In genomic region chr14:104769324-104770071, GRCh38 we compare ENCODE assay signal across 21 cellular contexts. TPM values are rescaled to one million over a fixed set of nuclear protein-coding genes. Genes with fewer than 3 reads are reported as not detected.
DNase-seq lines count a peak whose midpoint lies in the region; ATAC-seq and TF ChIP-seq lines count a peak whose summit lies in the region.
"Had no signal": no experiment of that assay in that cellular context is flagged by ENCODE, and none has a peak within 500 bp of the region (broad histone marks: within the 10 kb centered on the region; RNA-seq: fewer than 3 reads in every experiment).

No MANE protein-coding gene starts in this region.

- DNase-seq in cardiac muscle cell (ENCODE audit: low read depth in 1 of 2, low spot score in 1 of 2): peak in 1 of 2 donors; percentile 8
- DNase-seq in Right ventricle myocardium superior: no peak
- no peak for DNase-seq in WERI-Rb-1
- no peak for DNase-seq in endothelial cell (ENCODE audit: low spot score)
- DNase-seq in type B pancreatic cell (ENCODE audit: extremely low spot score, unreplicated experiment): no peak
- no peak for DNase-seq in NCI-H510A treated with DMSO at 0.1 percent for 48 hours (lab: John Stamatoyannopoulos, UW)
- no peak for DNase-seq in erythroblast (lab: John Stamatoyannopoulos, UW)
- no peak for DNase-seq in HUDEP-2 (lab: John Stamatoyannopoulos, UW; ENCODE audit: unreplicated experiment in 76 of 76)
- DNase-seq: activated CD4-positive, alpha-beta T cell treated with anti-CD3 and anti-CD28 coated beads for 4 hours; activated effector memory CD4-positive, alpha-beta T cell treated with Interleukin-2 at 50 U/mL for 16 hours; amniotic stem cell; CD4-positive, CD25-positive, alpha-beta regulatory T cell; central memory CD4-positive, alpha-beta T cell; dorsolateral prefrontal cortex; kidney; lower lobe of right lung; MM.1S; NCI-H1436; RPMI8226; testis had no signal

- H3K27me3 Mint-ChIP-seq in endothelial cell (ENCODE audit: unreplicated experiment) (peaks cover 16% of the 10 kb centered on the region), type B pancreatic cell (no peaks in the 10 kb centered on the region)
- H3K27me3 Mint-ChIP-seq: CD4-positive, CD25-positive, alpha-beta regulatory T cell had no signal

- peaks cover 22% of the 10 kb centered on the region for H3K4me1 ChIP-seq in cardiac muscle cell (ENCODE audit: low read depth)

- H3K36me3 Mint-ChIP-seq in endothelial cell (ENCODE audit: low read depth, unreplicated experiment): peaks cover 28% of the 10 kb centered on the region
- peaks cover 21% of the 10 kb centered on the region for H3K36me3 Mint-ChIP-seq in type B pancreatic cell

- no peak overlapping the region for H3K4me3 ChIP-seq in cardiac muscle cell
- no peak overlapping the region for H3K4me3 ChIP-seq in WERI-Rb-1 (ENCODE audit: low read depth, low read length)
- H3K4me3 ChIP-seq: dorsolateral prefrontal cortex, lower lobe of right lung, right atrium auricular region, testis had no signal

- intact Hi-C loops in Right ventricle myocardium superior (cut with DNase I): no loop called here

- no peaks in the 10 kb centered on the region for H3K9me3 Mint-ChIP-seq in endothelial cell (ENCODE audit: unreplicated experiment)
- no peaks in the 10 kb centered on the region for H3K9me3 Mint-ChIP-seq in type B pancreatic cell
- H3K9me3 Mint-ChIP-seq: CD4-positive, CD25-positive, alpha-beta regulatory T cell had no signal

- H3K4me3 Mint-ChIP-seq in endothelial cell (ENCODE audit: unreplicated experiment): peak overlapping the region; percentile 12
- H3K4me3 Mint-ChIP-seq in type B pancreatic cell: no peak overlapping the region
- H3K4me3 Mint-ChIP-seq: CD4-positive, CD25-positive, alpha-beta regulatory T cell had no signal

- no peak for ATAC-seq in Right ventricle myocardium superior (ENCODE audit: poor library complexity)

- no peak for TF ChIP-seq POLR2A in erythroblast (IDR thresholded peaks at IDR 0.05; ENCODE audit: low read length)

- peak overlapping the region; percentile 30 for H3K27ac Mint-ChIP-seq in endothelial cell (ENCODE audit: unreplicated experiment)
- H3K27ac Mint-ChIP-seq in type B pancreatic cell: peak overlapping the region; percentile 48

- H3K36me3 ChIP-seq in cardiac muscle cell (peaks cover 21% of the 10 kb centered on the region), WERI-Rb-1 (peaks cover 40% of the 10 kb centered on the region)

- TF ChIP-seq CTCF in cardiac muscle cell (IDR thresholded peaks at IDR 0.05; ENCODE audit: low read depth, low read length) (no peak), WERI-Rb-1 (IDR thresholded peaks at IDR 0.05; ENCODE audit: low read depth, low read length) (no peak), endothelial cell (IDR thresholded peaks at IDR 0.05; ENCODE audit: unreplicated experiment) (no peak), type B pancreatic cell (conservative IDR thresholded peaks at IDR 0.05) (no peak)

- H3K4me1 Mint-ChIP-seq in endothelial cell (ENCODE audit: unreplicated experiment) (peaks cover 34% of the 10 kb centered on the region), type B pancreatic cell (ENCODE audit: unreplicated experiment) (peaks cover 31% of the 10 kb centered on the region)

- H3K27ac ChIP-seq in cardiac muscle cell: peak overlapping the region; percentile 53
- peak overlapping the region; percentile 69 for H3K27ac ChIP-seq in WERI-Rb-1
- H3K27ac ChIP-seq: testis had no signal

- no peaks in the 10 kb centered on the region for H3K27me3 ChIP-seq in cardiac muscle cell
- H3K27me3 ChIP-seq in WERI-Rb-1 (ENCODE audit: insufficient read depth, low read depth, severe bottlenecking): no peaks in the 10 kb centered on the region
- H3K27me3 ChIP-seq: dorsolateral prefrontal cortex, right atrium auricular region, testis had no signal

- H3K9me3 ChIP-seq in cardiac muscle cell (ENCODE audit: low read depth) (no peaks in the 10 kb centered on the region), WERI-Rb-1 (ENCODE audit: severe bottlenecking) (peaks cover 8% of the 10 kb centered on the region)
- H3K9me3 ChIP-seq: lower lobe of right lung, testis had no signal

RNA-seq across cellular contexts. Expression of gene SIVA1, which starts 16.6 kb away (rescaled TPM):
- total RNA-seq in cardiac muscle cell (217 and 278 TPM in 2 replicates), Right ventricle myocardium superior (60.7 TPM), endothelial cell (ENCODE audit: unreplicated experiment) (84.3 TPM), type B pancreatic cell (ENCODE audit: low replicate concordance) (65.7 and 90.1 TPM in 2 replicates)
- polyA plus RNA-seq in cardiac muscle cell: 124 and 145 TPM in 2 replicates

RNA-seq across cellular contexts. Expression of gene AKT1, which starts 26.1 kb away (rescaled TPM):
- total RNA-seq in cardiac muscle cell: 173 and 190 TPM in 2 replicates
- polyA plus RNA-seq in cardiac muscle cell: 218 and 242 TPM in 2 replicates
- total RNA-seq in Right ventricle myocardium superior: 120 TPM
- 133 TPM for total RNA-seq in endothelial cell (ENCODE audit: unreplicated experiment)
- total RNA-seq in type B pancreatic cell (ENCODE audit: low replicate concordance): 102 and 123 TPM in 2 replicates

RNA-seq across cellular contexts. Expression of gene ZBTB42, which starts 31.4 kb away (rescaled TPM):
- total RNA-seq in cardiac muscle cell (14.4 and 26.4 TPM in 2 replicates), Right ventricle myocardium superior (5.0 TPM), endothelial cell (ENCODE audit: unreplicated experiment) (2.4 TPM), type B pancreatic cell (ENCODE audit: low replicate concordance) (6.6 and 11.5 TPM in 2 replicates)
- polyA plus RNA-seq in cardiac muscle cell: 7.6 and 9.6 TPM in 2 replicates

RNA-seq across cellular contexts. Expression of gene ADSS1, which starts 45.5 kb away (rescaled TPM):
- total RNA-seq in cardiac muscle cell: 53.8 and 63.8 TPM in 2 replicates
- 53.4 and 73.3 TPM in 2 replicates for polyA plus RNA-seq in cardiac muscle cell
- 215 TPM for total RNA-seq in Right ventricle myocardium superior
- total RNA-seq in endothelial cell (ENCODE audit: unreplicated experiment): 6.1 TPM
- total RNA-seq in type B pancreatic cell (ENCODE audit: low replicate concordance): 3.2 and 6.9 TPM in 2 replicates
